In genomic region chr3:123627673-123628670, GRCh38 we compare ENCODE assay signal across 20 cellular contexts. TPM values are rescaled to one million over a fixed set of nuclear protein-coding genes. Genes with fewer than 3 reads are reported as not detected.
A peak's percentile ranks its signal among the peaks of the same experiment; 100 is the strongest.
DNase-seq lines count a peak whose midpoint lies in the region; ATAC-seq, FAIRE-seq and TF ChIP-seq lines count a peak whose summit lies in the region.
"Had no signal": no experiment of that assay in that cellular context is flagged by ENCODE, and none has a peak within 500 bp of the region (broad histone marks: within the 10 kb centered on the region; RNA-seq: fewer than 3 reads in every experiment).

No MANE protein-coding gene starts in this region.

- H3K27ac ChIP-seq in K562 (ENCODE audit: extremely low read depth, low read depth, low read length) (no peak overlapping the region), left lung (no peak overlapping the region), thoracic aorta (peak overlapping the region; percentile 25 to 54)
- H3K27ac ChIP-seq: BLaER1, hepatocyte, spleen had no signal

- CTCF ChIA-PET in K562 (lab: Yijun Ruan, JAX; ENCODE audit: low intra/inter-chr PET ratio) = no interaction called here

- H3K9me3 ChIP-seq in K562 (replicated peaks; ENCODE audit: control insufficient read depth, insufficient read depth, low read depth, low read length) = no peaks in the 10 kb centered on the region
- no peaks in the 10 kb centered on the region for H3K9me3 ChIP-seq in left lung
- H3K9me3 ChIP-seq in thoracic aorta = no peaks in the 10 kb centered on the region
- H3K9me3 ChIP-seq: BLaER1, spleen had no signal

- no peak for TF ChIP-seq RAD21 in K562 (CRISPR knock-in tag; conservative IDR thresholded peaks at IDR 0.05 in 1 of 2, IDR thresholded peaks at IDR 0.05 in 1 of 2)

- no peak for TF ChIP-seq EP300 in K562 (IDR thresholded peaks at IDR 0.05; ENCODE audit: low read length)

- ATAC-seq in K562 (peak; percentile 52; the same call in 2 of the 3 replicates), left lung (peak; percentile 61), thoracic aorta (ENCODE audit: insufficient number of reproducible peaks, low FRiP score, low read depth) (no peak), GM21723 (IDR thresholded peaks at IDR 0.05; ENCODE audit: unreplicated experiment) (no peak), GM18505 (IDR thresholded peaks at IDR 0.05; ENCODE audit: unreplicated experiment) (no peak)

- no peaks in the 10 kb centered on the region for H3K79me2 ChIP-seq in K562 (ENCODE audit: control insufficient read depth, insufficient read depth, low read length)
- H3K79me2 ChIP-seq: hepatocyte had no signal

- FAIRE-seq in K562 (lab: Jason Lieb, UNC) = no peak
- FAIRE-seq: kidney had no signal

- peaks cover 0 to 19% of the 10 kb centered on the region in 2 experiments; a peak in 2 of 5 replicates for H3K27me3 ChIP-seq in K562 (ENCODE audit: control insufficient read depth in 2 of 2, insufficient read depth in 2 of 2, low read length in 2 of 2)
- H3K27me3 ChIP-seq in left lung = no peaks in the 10 kb centered on the region
- no peaks in the 10 kb centered on the region for H3K27me3 ChIP-seq in thoracic aorta (replicated peaks; ENCODE audit: insufficient read depth)
- H3K27me3 ChIP-seq: BLaER1, hepatocyte, spleen had no signal

- no peak for TF ChIP-seq CTCF in K562 (IDR thresholded peaks at IDR 0.05 in 2 of 3, conservative IDR thresholded peaks at IDR 0.05 in 1 of 3; ENCODE audit: insufficient read depth in 2 of 3, low read depth in 1 of 3, low read length in 3 of 3)
- TF ChIP-seq CTCF in left lung (IDR thresholded peaks at IDR 0.05) = no peak
- no peak for TF ChIP-seq CTCF in thoracic aorta (IDR thresholded peaks at IDR 0.05)

- peak; percentile 42 to 48 for DNase-seq in NCI-H2081 (lab: John Stamatoyannopoulos, UW)
- no peak for DNase-seq in NCI-H2081 treated with DMSO at 0.1 percent for 48 hours (lab: John Stamatoyannopoulos, UW)
- no peak for DNase-seq in K562 (ENCODE audit: extremely low read depth in 1 of 4, low spot score in 3 of 4)
- DNase-seq in left lung = no peak
- DNase-seq in thoracic aorta (ENCODE audit: low spot score) = no peak
- DNase-seq in stimulated activated CD4-positive, alpha-beta T cell treated with anti-CD3 and anti-CD28 coated beads, Interleukin-4, amount 100 ng/mL, for 1 hour = no peak
- DNase-seq: activated CD4-positive, alpha-beta T cell treated with anti-CD3 and anti-CD28 coated beads, Interleukin-2, amount 50 U/mL, for 48 hours; activated T-cell treated with anti-CD3 and anti-CD28 coated beads, Interleukin-2, amount 50 U/mL, for 24 hours; DMS 273 treated with DMSO at 0.1 percent for 48 hours; GOT3; kidney; NCI-H1436; NCI-H446 treated with DMSO at 0.1 percent for 48 hours; spleen; SW 1271; trophoblast cell had no signal

- TF ChIP-seq POLR2A in K562 (conservative IDR thresholded peaks at IDR 0.05) (no peak), GM18505 (IDR thresholded peaks at IDR 0.05; ENCODE audit: borderline replicate concordance, extremely low read depth, insufficient read depth, insufficient read length) (no peak)

- in situ Hi-C loops in K562 (cut with MboI) = no loop called here

- no peaks in the 10 kb centered on the region for H3K36me3 ChIP-seq in K562 (ENCODE audit: control insufficient read depth, insufficient read depth, low read length)
- H3K36me3 ChIP-seq in left lung = peaks cover 0 to 17% of the 10 kb centered on the region in 2 donors
- peaks cover 59% of the 10 kb centered on the region for H3K36me3 ChIP-seq in thoracic aorta

- no TSS peak for BruUV-seq in K562 (replicated peaks; lab: Mats Ljungman, UMichigan)

- no peak overlapping the region for H3K9ac ChIP-seq in K562 (ENCODE audit: insufficient read depth in 1 of 2, low read depth in 2 of 2, low read length in 2 of 2)
- H3K9ac ChIP-seq: BLaER1 had no signal

- H3K4me1 ChIP-seq in K562 (replicated peaks in 1 of 2; ENCODE audit: control insufficient read depth in 2 of 2, insufficient read depth in 2 of 2, low read length in 2 of 2) = peaks cover 0 to 6% of the 10 kb centered on the region in 2 experiments; a peak in 2 of 5 replicates
- peaks cover 0 to 3% of the 10 kb centered on the region in 2 donors for H3K4me1 ChIP-seq in left lung
- H3K4me1 ChIP-seq in thoracic aorta (ENCODE audit: control insufficient read depth in 1 of 2, low read depth in 2 of 2) = peaks cover 11 to 51% of the 10 kb centered on the region in 2 donors
- H3K4me1 ChIP-seq: BLaER1 had no signal

- POLR2A ChIA-PET in K562 (lab: Yijun Ruan, JAX) = no interaction called here

- H4K20me1 ChIP-seq in K562 (replicated peaks; ENCODE audit: control insufficient read depth, insufficient read depth, low read length) = peaks cover 4% of the 10 kb centered on the region
- H4K20me1 ChIP-seq: BLaER1 had no signal

- H3K4me2 ChIP-seq in K562 (ENCODE audit: insufficient read depth, low read length) = no peak overlapping the region
- H3K4me2 ChIP-seq: BLaER1, hepatocyte had no signal

- H3K4me3 ChIP-seq in K562 = no peak overlapping the region
- no peak overlapping the region for H3K4me3 ChIP-seq in left lung
- H3K4me3 ChIP-seq in thoracic aorta = no peak overlapping the region
- H3K4me3 ChIP-seq: BLaER1, hepatocyte, spleen had no signal

- intact Hi-C loops in K562 (cut with micrococcal nuclease) = no loop called here
- intact Hi-C loops in left lung (cut with DNase I) = no loop called here

- no peak overlapping the region for H2AFZ ChIP-seq in K562 (ENCODE audit: low read depth, low read length)
- H2AFZ ChIP-seq: hepatocyte had no signal

- H3K9me1 ChIP-seq in K562 (ENCODE audit: control insufficient read depth, insufficient read depth, low read length) = no peaks in the 10 kb centered on the region

- WGBS in K562 (ENCODE audit: insufficient coverage, low coverage, missing lambda C conversion rate) = 17% methylated on average over 3 of the region's 6 CpGs

TF ChIP-seq in K562, 482 proteins besides CTCF, POLR2A, EP300 and RAD21:
- TF ChIP-seq ZNF707 (CRISPR knock-in tag; conservative IDR thresholded peaks at IDR 0.05) (peak; percentile 79), KLF1 (tag; IDR thresholded peaks at IDR 0.05) (no peak)

RNA-seq across cellular contexts. Expression of gene HACD2, which starts 43.1 kb away (rescaled TPM):
- 9.5 and 17.7 TPM in 2 replicates for total RNA-seq in K562 (2011; cell fraction: chromatin; rRNA removed; ENCODE audit: low replicate concordance)
- 5.0 and 6.0 TPM in 2 replicates for total RNA-seq in K562 (2011; cell fraction: nucleolus; rRNA removed)
- total RNA-seq in K562 (2011; cell fraction: nucleoplasm; rRNA removed) = 9.4 and 14.8 TPM in 2 replicates
- 1.3 and 2.8 TPM in 2 replicates for total RNA-seq in K562 (2014; rRNA removed)
- total RNA-seq in K562 (2014; rRNA removed; fragmentation: Illumina TruSeq; extraction: Trizol) = 4.0 and 4.6 TPM in 2 replicates
- total RNA-seq in K562 (2015; rRNA removed; fragmentation: Illumina TruSeq; extraction: Trizol) = 3.0 and 4.2 TPM in 2 replicates
- total RNA-seq in K562 (2021) = 3.7 and 4.9 TPM in 2 replicates
- 10.5 TPM in 2 replicates for polyA plus RNA-seq in K562 (2011; rRNA removed)
- 2.3 and 4.5 TPM in 2 replicates for polyA plus RNA-seq in K562 (2011; cell fraction: cytosol; rRNA removed)
- polyA plus RNA-seq in K562 (2011; cell fraction: nucleus; rRNA removed) = 8.9 and 13.4 TPM in 2 replicates
- polyA plus RNA-seq in K562 (2012) = 2.6 and 3.2 TPM in 2 replicates
- 4.7 TPM in 2 replicates for polyA plus RNA-seq in K562 (2014; fragmentation: Illumina TruSeq; extraction: Trizol)
- 1 to 10 TPM; 1.3 to 1.6 TPM for polyA plus RNA-seq in K562 (2014; fragmentation: Nextera tagmentation; extraction: Ambion mirVana)
- polyA plus RNA-seq in K562 (2014; rRNA removed) = 3.8 and 5.5 TPM in 2 replicates
- 10.6 and 11.2 TPM in 2 replicates for polyA minus RNA-seq in K562 (2011; rRNA and poly(A)+ RNA removed)
- polyA minus RNA-seq in K562 (2011; cell fraction: cytosol; rRNA and poly(A)+ RNA removed) = 3.8 and 5.9 TPM in 2 replicates
- polyA minus RNA-seq in K562 (2011; cell fraction: nucleus; rRNA and poly(A)+ RNA removed) = 3.9 and 7.2 TPM in 2 replicates
- 10 to 100 TPM; 59.8 to 60.9 TPM for total RNA-seq in left lung
- total RNA-seq in thoracic aorta = 10 to 100 TPM; 18.8 to 22.6 TPM

Comparison
In these comparisons a context has a peak if more than half of its experiments do, and no peak if none do; other contexts are left out.
1. DNase-seq: peak in NCI-H2081 (2 of 2); none in NCI-H2081 treated with DMSO at 0.1 percent for 48 hours (single experiment), K562 (0 of 4), left lung (0 of 2), thoracic aorta (single experiment) and stimulated activated CD4-positive, alpha-beta T cell treated with anti-CD3 and anti-CD28 coated beads, Interleukin-4, amount 100 ng/mL, for 1 hour (single experiment).
2. ATAC-seq: peak in K562 (single experiment) and left lung (single experiment); none in thoracic aorta (single experiment), GM21723 (single experiment) and GM18505 (single experiment).
3. H3K27ac ChIP-seq: peak in thoracic aorta (2 of 2); none in K562 (single experiment) and left lung (0 of 2).